ENCODE assay signal across 21 cellular contexts in the genomic region with DNA sequence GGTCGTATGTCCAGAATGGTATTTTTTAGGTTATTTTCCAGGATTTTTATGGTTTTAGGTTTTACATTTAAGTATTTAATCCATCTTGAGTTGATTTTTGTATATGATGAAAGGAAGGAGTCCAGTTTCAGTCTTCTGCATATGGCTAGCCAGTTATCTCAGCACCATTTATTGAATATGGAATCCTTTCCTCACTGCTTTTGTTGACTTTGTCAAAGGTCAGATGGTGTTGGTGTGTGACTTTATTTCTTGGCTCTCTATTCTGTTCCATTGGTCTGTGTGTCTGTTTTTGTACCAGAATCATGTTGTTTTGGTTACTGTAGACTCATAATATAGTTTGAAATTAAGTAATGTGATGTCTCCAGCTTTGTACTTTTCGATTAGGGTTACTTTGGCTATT. TPM values are rescaled to one million over a fixed set of nuclear protein-coding genes. Genes with fewer than 3 reads are reported as not detected.
DNase-seq lines count a peak whose midpoint lies in the region; ATAC-seq, FAIRE-seq and TF ChIP-seq lines count a peak whose summit lies in the region.
"Had no signal": no experiment of that assay in that cellular context is flagged by ENCODE, and none has a peak within 500 bp of the region (broad histone marks: within the 10 kb centered on the region; RNA-seq: fewer than 3 reads in every experiment).

No MANE protein-coding gene starts in this region.

- no peak for ATAC-seq in HepG2
- ATAC-seq in GM21367 (IDR thresholded peaks at IDR 0.05; ENCODE audit: unreplicated experiment), result no peak
- ATAC-seq in HG03342 (IDR thresholded peaks at IDR 0.05; ENCODE audit: unreplicated experiment), result no peak
- ATAC-seq: HCT116 had no signal

- H3K36me3 ChIP-seq in BLaER1 (no peaks in the 10 kb centered on the region), MM.1S (replicated peaks; ENCODE audit: insufficient read depth, low read length) (no peaks in the 10 kb centered on the region; the same call in 1 of the 2 replicates), HepG2 (replicated peaks in 1 of 2; ENCODE audit: control insufficient read depth in 1 of 2, insufficient read depth in 2 of 2, low read length in 2 of 2) (no peaks in the 10 kb centered on the region; a peak in 1 of 5 replicates)
- H3K36me3 ChIP-seq: BE2C had no signal

- peaks cover 39% of the 10 kb centered on the region for H3K9me3 ChIP-seq in BLaER1
- H3K9me3 ChIP-seq in MM.1S (replicated peaks; ENCODE audit: insufficient read depth, low read length), result no peaks in the 10 kb centered on the region
- H3K9me3 ChIP-seq in HepG2 (ENCODE audit: low read length), result no peaks in the 10 kb centered on the region
- H3K9me3 ChIP-seq: BE2C had no signal

- no peak for TF ChIP-seq EP300 in HepG2 (IDR thresholded peaks at IDR 0.05; ENCODE audit: low read depth in 2 of 2, low read length in 2 of 2)
- no peak for TF ChIP-seq EP300 in HepG2 (CRISPR knock-in tag; IDR thresholded peaks at IDR 0.05; ENCODE audit: borderline replicate concordance)

- no peak for TF ChIP-seq CTCF in MM.1S (IDR thresholded peaks at IDR 0.05; ENCODE audit: low read length)
- no peak for TF ChIP-seq CTCF in HepG2 (CRISPR knock-in tag; IDR thresholded peaks at IDR 0.05)

- H3K4me1 ChIP-seq in BLaER1, result peaks cover 52% of the 10 kb centered on the region
- H3K4me1 ChIP-seq in MM.1S (ENCODE audit: low read length), result peaks cover 28% of the 10 kb centered on the region
- peaks cover 46% of the 10 kb centered on the region for H3K4me1 ChIP-seq in HepG2 (ENCODE audit: insufficient read depth, low read length)
- H3K4me1 ChIP-seq: BE2C had no signal

- H3K27me3 ChIP-seq in BLaER1 (no peaks in the 10 kb centered on the region), MM.1S (replicated peaks; ENCODE audit: insufficient read depth, low read length) (no peaks in the 10 kb centered on the region), HepG2 (ENCODE audit: control insufficient read depth in 1 of 2, insufficient read depth in 2 of 2, low read length in 2 of 2) (no peaks in the 10 kb centered on the region; a peak in 1 of 5 replicates)
- H3K27me3 ChIP-seq: BE2C had no signal

- no peak overlapping the region for H3K27ac ChIP-seq in BLaER1
- no peak overlapping the region for H3K27ac ChIP-seq in MM.1S (ENCODE audit: low read length)
- no peak overlapping the region for H3K27ac ChIP-seq in HepG2 (ENCODE audit: extremely low read length, insufficient read depth, low read length)
- H3K27ac ChIP-seq: KMS-11 had no signal

- H3F3A ChIP-seq in MM.1S (ENCODE audit: insufficient read depth, low read length), result peaks cover 13% of the 10 kb centered on the region

- no TSS peak for BruUV-seq in HepG2 (replicated peaks; lab: Mats Ljungman, UMichigan)

- DNase-seq in MM.1S (no peak), HepG2 (ENCODE audit: low spot score) (no peak), NCI-H2029 (lab: John Stamatoyannopoulos, UW) (no peak), epidermal melanocyte (ENCODE audit: insufficient read length, low spot score) (no peak)
- DNase-seq: ACHN; BE2C; CD4-positive, alpha-beta memory T cell; DMS153; DMS79 treated with DMSO at 0.1 percent for 48 hours; GOT3; H7; HFFc6 had no signal

- H3K4me2 ChIP-seq in BLaER1 (peak overlapping the region; percentile 52), MM.1S (ENCODE audit: low read depth, low read length) (peak overlapping the region; percentile 5; the same call in 1 of the 2 replicates), HepG2 (ENCODE audit: low read depth, low read length) (no peak overlapping the region)
- H3K4me2 ChIP-seq: KMS-11 had no signal

- POLR2A ChIA-PET in HepG2 (lab: Yijun Ruan, JAX), result no interaction called here

- FAIRE-seq in HepG2 (lab: Jason Lieb, UNC), result no peak
- FAIRE-seq: G401.6 had no signal

- intact Hi-C loops in HepG2 (cut with micrococcal nuclease; ENCODE audit: unreplicated experiment), result no loop called here

- H2AFZ ChIP-seq in MM.1S (ENCODE audit: low read length) (no peak overlapping the region), HepG2 (ENCODE audit: low read length) (no peak overlapping the region)

- no peak overlapping the region for H3K4me3 ChIP-seq in BLaER1
- no peak overlapping the region for H3K4me3 ChIP-seq in MM.1S (ENCODE audit: low read length)
- H3K4me3 ChIP-seq in HepG2 (replicated peaks in 1 of 3; ENCODE audit: insufficient read depth in 1 of 3, low read depth in 2 of 3, low read length in 3 of 3), result no peak overlapping the region

- H3K9ac ChIP-seq in BLaER1 (no peak overlapping the region), MM.1S (ENCODE audit: low read length) (no peak overlapping the region), HepG2 (ENCODE audit: insufficient read depth, low read depth, low read length) (no peak overlapping the region)
- H3K9ac ChIP-seq: KMS-11 had no signal

- H3K79me2 ChIP-seq in MM.1S (ENCODE audit: low read length) (peaks cover 91% of the 10 kb centered on the region), HepG2 (ENCODE audit: insufficient read depth, low read length) (peaks cover 83% of the 10 kb centered on the region)

- 83% methylated on average over 2 of the region's 2 CpGs for WGBS in HepG2 (ENCODE audit: low lambda C conversion rate)

- H3K9me2 ChIP-seq in MM.1S (replicated peaks; ENCODE audit: insufficient read depth, low read length), result no peaks in the 10 kb centered on the region

- peak; percentile 17; the same call in 1 of the 2 replicates for TF ChIP-seq POLR2A in Raji (IDR thresholded peaks at IDR 0.05; ENCODE audit: insufficient read depth, low read depth, low read length)
- TF ChIP-seq POLR2A in HepG2 (IDR thresholded peaks at IDR 0.05; ENCODE audit: insufficient read depth in 1 of 2, low read depth in 2 of 2, low read length in 2 of 2), result no peak

- in situ Hi-C loops in HepG2 (cut with HindIII; ENCODE audit: extremely low pct_ligation_motif_present, low pct_unique_long_range_greater_than_20kb), result loop anchor here (10.0 kb wide), 1 partner anchor 147 kb away; no protein-coding TSS in a partner anchor

- CTCF ChIA-PET in HepG2 (lab: Yijun Ruan, JAX; ENCODE audit: low intra/inter-chr PET ratio, low total read pairs), result no interaction called here

- no peak for TF ChIP-seq RAD21 in HepG2 (CRISPR knock-in tag; IDR thresholded peaks at IDR 0.05)

- H4K20me1 ChIP-seq in BLaER1 (no peaks in the 10 kb centered on the region), MM.1S (ENCODE audit: insufficient read depth, low read length) (peaks cover 14% of the 10 kb centered on the region), HepG2 (ENCODE audit: insufficient read depth, low read length) (no peaks in the 10 kb centered on the region)

TF ChIP-seq in HepG2, 621 proteins besides CTCF, POLR2A, EP300 and RAD21:
- TF ChIP-seq ZNF644 (CRISPR knock-in tag; IDR thresholded peaks at IDR 0.05; ENCODE audit: low read depth) (peak; percentile 67; the same call in 1 of the 2 replicates), ZFP62 (CRISPR knock-in tag; IDR thresholded peaks at IDR 0.05) (no peak), ETS1 (CRISPR knock-in tag; IDR thresholded peaks at IDR 0.05) (no peak)

RNA-seq across cellular contexts. Expression of gene TEKT1, which starts 26.4 kb away (rescaled TPM):
- not detected in 2 replicates for total RNA-seq in HepG2 (2016; rRNA removed; fragmentation: Illumina TruSeq; extraction: Trizol)
- total RNA-seq in HepG2 (2016; cell fraction: cytosol; rRNA removed; fragmentation: Illumina TruSeq; extraction: Trizol; ENCODE audit: low read depth), result not detected in 2 replicates
- total RNA-seq in HepG2 (2016; cell fraction: insoluble cytoplasmic fraction; rRNA removed; fragmentation: Illumina TruSeq; extraction: Trizol), result not detected in 2 replicates
- not detected in 2 replicates for total RNA-seq in HepG2 (2016; cell fraction: membrane; rRNA removed; fragmentation: Illumina TruSeq; extraction: Trizol)
- total RNA-seq in HepG2 (2016; cell fraction: nucleus; rRNA removed; fragmentation: Illumina TruSeq; extraction: Trizol), result not detected in 2 replicates
- polyA plus RNA-seq in HepG2 (2011; rRNA removed), result not detected in 2 replicates
- not detected in 2 replicates for polyA plus RNA-seq in HepG2 (2011; cell fraction: cytosol; rRNA removed)
- polyA plus RNA-seq in HepG2 (2011; cell fraction: nucleus; rRNA removed), result not detected in 2 replicates
- 0.09 TPM in 1 of 2 replicates, not detected in the other for polyA plus RNA-seq in HepG2 (2012)
- polyA plus RNA-seq in HepG2 (2016; cell fraction: cytosol; fragmentation: Illumina TruSeq; extraction: Trizol; ENCODE audit: low read depth), result not detected in 2 replicates
- not detected in 2 replicates for polyA plus RNA-seq in HepG2 (2016; cell fraction: insoluble cytoplasmic fraction; fragmentation: Illumina TruSeq; extraction: Trizol; ENCODE audit: low read depth)
- not detected in 2 replicates for polyA plus RNA-seq in HepG2 (2016; cell fraction: membrane; fragmentation: Illumina TruSeq; extraction: Trizol; ENCODE audit: low read depth)
- not detected in 2 replicates for polyA plus RNA-seq in HepG2 (2016; cell fraction: nucleus; fragmentation: Illumina TruSeq; extraction: Trizol; ENCODE audit: insufficient read depth, low read depth)
- polyA minus RNA-seq in HepG2 (2011; rRNA and poly(A)+ RNA removed; ENCODE audit: low replicate concordance), result not detected in 2 replicates
- polyA minus RNA-seq in HepG2 (2011; cell fraction: cytosol; rRNA and poly(A)+ RNA removed), result not detected in 2 replicates
- polyA minus RNA-seq in HepG2 (2011; cell fraction: nucleus; rRNA and poly(A)+ RNA removed), result not detected in 2 replicates
- total RNA-seq: A172; CD4-positive, alpha-beta memory T cell; H7; HFFc6 had no signal
- polyA plus RNA-seq: CD14-positive monocyte; CD4-positive, alpha-beta memory T cell had no signal
